8 cellular contexts compared by ENCODE assay signal in the genomic region with DNA sequence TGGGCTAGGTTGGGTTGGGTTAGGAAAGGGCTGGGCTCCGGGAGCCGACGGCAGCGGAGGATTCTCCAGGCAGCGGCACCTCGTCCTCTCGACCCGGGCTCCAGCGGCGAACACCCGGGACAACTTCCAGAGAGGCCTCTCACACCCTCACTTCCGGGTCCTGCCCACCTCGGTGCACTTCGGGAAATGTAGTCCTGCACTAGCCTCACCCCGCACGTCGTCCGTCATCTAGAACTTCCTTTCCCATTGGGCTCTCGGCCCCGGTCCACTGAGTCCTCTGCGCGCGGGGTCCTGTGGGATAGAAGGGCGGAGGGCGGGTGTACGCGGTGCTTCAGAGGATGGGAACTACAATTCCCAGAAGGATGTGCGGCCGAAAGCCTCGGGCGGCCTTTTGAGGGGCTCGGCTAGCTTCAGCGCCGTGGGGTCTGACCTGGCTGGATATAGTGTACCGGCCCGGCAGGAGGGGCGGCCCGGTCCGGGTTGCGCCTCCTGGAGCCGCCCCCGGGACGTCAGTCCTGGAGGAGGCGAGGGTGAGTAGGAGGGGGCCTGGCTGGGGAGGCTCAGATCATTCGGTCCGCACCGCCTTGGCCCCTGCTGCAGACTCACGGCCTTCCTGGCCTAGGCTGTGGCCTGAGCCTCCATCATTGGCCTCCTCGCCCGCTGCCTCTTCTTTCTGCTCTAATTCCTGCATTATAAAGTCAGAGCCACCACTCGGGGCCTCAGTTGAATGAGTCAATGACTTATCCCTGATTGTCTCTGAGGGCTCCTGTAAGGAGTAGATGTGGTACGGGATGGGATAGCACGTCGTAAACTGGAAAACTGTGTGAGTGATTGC.
A peak's percentile ranks its signal among the peaks of the same experiment; 100 is the strongest.
DNase-seq lines count a peak whose midpoint lies in the region; ATAC-seq, FAIRE-seq and TF ChIP-seq lines count a peak whose summit lies in the region.

TSS of gene ERP44 (minus strand) at position 114 of the 835 bp plus-strand sequence. CDS start 160 bp downstream, outside the sequence.
A gene with protein sequence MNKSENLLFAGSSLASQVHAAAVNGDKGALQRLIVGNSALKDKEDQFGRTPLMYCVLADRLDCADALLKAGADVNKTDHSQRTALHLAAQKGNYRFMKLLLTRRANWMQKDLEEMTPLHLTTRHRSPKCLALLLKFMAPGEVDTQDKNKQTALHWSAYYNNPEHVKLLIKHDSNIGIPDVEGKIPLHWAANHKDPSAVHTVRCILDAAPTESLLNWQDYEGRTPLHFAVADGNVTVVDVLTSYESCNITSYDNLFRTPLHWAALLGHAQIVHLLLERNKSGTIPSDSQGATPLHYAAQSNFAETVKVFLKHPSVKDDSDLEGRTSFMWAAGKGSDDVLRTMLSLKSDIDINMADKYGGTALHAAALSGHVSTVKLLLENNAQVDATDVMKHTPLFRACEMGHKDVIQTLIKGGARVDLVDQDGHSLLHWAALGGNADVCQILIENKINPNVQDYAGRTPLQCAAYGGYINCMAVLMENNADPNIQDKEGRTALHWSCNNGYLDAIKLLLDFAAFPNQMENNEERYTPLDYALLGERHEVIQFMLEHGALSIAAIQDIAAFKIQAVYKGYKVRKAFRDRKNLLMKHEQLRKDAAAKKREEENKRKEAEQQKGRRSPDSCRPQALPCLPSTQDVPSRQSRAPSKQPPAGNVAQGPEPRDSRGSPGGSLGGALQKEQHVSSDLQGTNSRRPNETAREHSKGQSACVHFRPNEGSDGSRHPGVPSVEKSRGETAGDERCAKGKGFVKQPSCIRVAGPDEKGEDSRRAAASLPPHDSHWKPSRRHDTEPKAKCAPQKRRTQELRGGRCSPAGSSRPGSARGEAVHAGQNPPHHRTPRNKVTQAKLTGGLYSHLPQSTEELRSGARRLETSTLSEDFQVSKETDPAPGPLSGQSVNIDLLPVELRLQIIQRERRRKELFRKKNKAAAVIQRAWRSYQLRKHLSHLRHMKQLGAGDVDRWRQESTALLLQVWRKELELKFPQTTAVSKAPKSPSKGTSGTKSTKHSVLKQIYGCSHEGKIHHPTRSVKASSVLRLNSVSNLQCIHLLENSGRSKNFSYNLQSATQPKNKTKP (plus strand): TSS at position 357 of the 835 bp plus-strand sequence. CDS start 5,279 bp downstream, outside the sequence.

- no peak for TF ChIP-seq CTCF in AG09319 (IDR thresholded peaks at IDR 0.05; ENCODE audit: low read depth, low read length)

- peak; percentile 96 for DNase-seq in AG09319 (ENCODE audit: extremely low read depth, low read depth)
- peak; percentile 95 for DNase-seq in NCI-H446 treated with DMSO at 0.1 percent for 48 hours (lab: John Stamatoyannopoulos, UW)
- DNase-seq in cerebellar cortex (ENCODE audit: low spot score) = peak; percentile 100
- peak; percentile 92 for DNase-seq in stimulated activated CD4-positive, alpha-beta T cell treated with anti-CD3 and anti-CD28 coated beads, Interleukin-12 subunit alpha, Interleukin-12 subunit beta, amount 100 ng/mL, for 4 hours

- peak; percentile 98 for ATAC-seq in GM19035 (IDR thresholded peaks at IDR 0.05; ENCODE audit: unreplicated experiment)
- peak; percentile 98 for ATAC-seq in HG03354 (IDR thresholded peaks at IDR 0.05; ENCODE audit: poor library complexity, severe bottlenecking, unreplicated experiment)
- ATAC-seq in activated CD4-positive, CD25-positive, alpha-beta regulatory T cell treated with anti-CD3 and anti-CD28 coated beads, Interleukin-2, amount 50 U/mL, for 24 hours = peak; percentile 99 to 100

- peak; percentile 55 for FAIRE-seq in islet of Langerhans (lab: Jason Lieb, UNC)

Comparison
In these comparisons a context has a peak if more than half of its experiments do, and no peak if none do; other contexts are left out.
1. Peak in every context shown above with its lines: DNase-seq and ATAC-seq.